14 cellular contexts compared by ENCODE assay signal in the genomic region with DNA sequence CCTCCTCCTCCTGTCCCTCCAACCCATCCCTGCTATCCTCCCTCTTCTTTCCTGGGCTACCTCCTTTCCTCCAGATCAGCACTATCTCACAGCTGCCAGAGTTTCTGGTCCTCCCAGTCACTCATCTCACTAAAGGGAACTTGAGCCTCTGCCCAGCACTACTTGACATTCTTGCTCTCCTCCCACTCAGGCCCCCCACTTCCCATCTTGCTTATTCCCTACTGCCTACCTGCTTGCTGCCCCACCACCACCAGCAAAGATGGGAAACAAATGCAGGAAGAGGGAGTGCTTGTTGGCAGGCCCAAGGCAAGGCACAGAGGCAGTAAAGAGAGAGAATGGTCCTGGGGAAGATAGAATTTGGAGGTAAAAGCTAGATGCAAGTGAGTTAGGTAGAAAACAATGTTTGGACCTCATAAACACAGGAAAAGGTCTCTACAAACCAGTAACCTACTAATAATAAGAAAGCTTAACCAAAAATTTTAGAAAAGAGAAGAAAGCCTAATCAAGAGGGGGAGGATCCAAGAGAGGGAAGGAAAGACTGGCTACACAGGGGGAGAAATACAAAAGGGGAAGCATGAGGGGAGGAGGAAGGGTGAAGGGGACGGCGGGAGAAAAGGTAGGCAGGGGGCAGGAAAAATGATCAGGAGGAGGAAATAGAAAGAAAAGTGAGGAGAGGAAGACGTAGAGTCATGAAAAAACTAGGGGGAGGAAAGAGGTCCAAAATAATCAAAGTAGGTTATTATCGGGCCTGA.
DNase-seq lines count a peak whose midpoint lies in the region; ATAC-seq, FAIRE-seq and TF ChIP-seq lines count a peak whose summit lies in the region.
"Had no signal": no experiment of that assay in that cellular context is flagged by ENCODE, and none has a peak within 500 bp of the region (broad histone marks: within the 10 kb centered on the region; RNA-seq: fewer than 3 reads in every experiment).

No MANE protein-coding gene starts in this region.

- H3K36me3 ChIP-seq in BLaER1 (no peaks in the 10 kb centered on the region), mucosa of rectum (ENCODE audit: control insufficient read depth in 2 of 2, insufficient read depth in 2 of 2, low read length in 2 of 2) (no peaks in the 10 kb centered on the region)
- H3K36me3 ChIP-seq: HAP-1, MG63 had no signal

- peak overlapping the region; percentile 59 for H3K27ac Mint-ChIP-seq in activated T-helper 1 cell treated with anti-CD3 and anti-CD28 coated beads, Interleukin-12 subunit alpha, Interleukin-12 subunit beta, Interleukin-2, Interleukin-4 antibody, amounts not matched to agents 30 ng/mL and 10 ng/mL and 1 ng/mL, durations not matched to agents 14 hours and 24 hours and 36 hours

- H3K4me2 ChIP-seq in BLaER1: peak overlapping the region; percentile 91
- H3K4me2 ChIP-seq: SK-N-SH had no signal

- peaks cover 46% of the 10 kb centered on the region for H3K4me1 Mint-ChIP-seq in activated T-helper 1 cell treated with anti-CD3 and anti-CD28 coated beads, Interleukin-12 subunit alpha, Interleukin-12 subunit beta, Interleukin-2, Interleukin-4 antibody, amounts not matched to agents 30 ng/mL and 10 ng/mL and 1 ng/mL, durations not matched to agents 14 hours and 24 hours and 36 hours (ENCODE audit: low read depth)

- H3K27ac ChIP-seq in BLaER1: no peak overlapping the region
- H3K27ac ChIP-seq in mucosa of rectum (ENCODE audit: low read depth in 2 of 2, low read length in 2 of 2): no peak overlapping the region

- no peaks in the 10 kb centered on the region for H3K9me3 Mint-ChIP-seq in activated T-helper 1 cell treated with anti-CD3 and anti-CD28 coated beads, Interleukin-12 subunit alpha, Interleukin-12 subunit beta, Interleukin-2, Interleukin-4 antibody, amounts not matched to agents 30 ng/mL and 10 ng/mL and 1 ng/mL, durations not matched to agents 14 hours and 24 hours and 36 hours

- DNase-seq in GM12892 (ENCODE audit: insufficient read length): no peak
- DNase-seq in activated T-helper 1 cell treated with anti-CD3 and anti-CD28 coated beads, Interleukin-12 subunit alpha, Interleukin-12 subunit beta, Interleukin-2, Interleukin-4 antibody, amounts not matched to agents 30 ng/mL and 10 ng/mL and 1 ng/mL, durations not matched to agents 14 hours and 24 hours and 36 hours (ENCODE audit: low spot score): no peak
- DNase-seq in A172 (ENCODE audit: low spot score): no peak
- DNase-seq in NK-92 treated with Interleukin-12 subunit alpha and Interleukin-12 subunit beta, amount 100 ng/mL, for 24 hours (lab: John Stamatoyannopoulos, UW): no peak
- DNase-seq: heart right ventricle, MG63, SK-N-SH, small intestine, trophoblast cell had no signal

- H3K4me3 ChIP-seq in BLaER1 (no peak overlapping the region), mucosa of rectum (ENCODE audit: low read length in 2 of 2) (peak overlapping the region; percentile 71 to 79)

- H4K20me1 ChIP-seq in BLaER1: peaks cover 77% of the 10 kb centered on the region

- peaks cover 42% of the 10 kb centered on the region for H3K4me1 ChIP-seq in BLaER1
- H3K4me1 ChIP-seq in mucosa of rectum (ENCODE audit: control insufficient read depth in 2 of 2, insufficient read depth in 2 of 2, low read length in 2 of 2): peaks cover 21 to 27% of the 10 kb centered on the region in 2 donors

- H3K27me3 Mint-ChIP-seq in activated T-helper 1 cell treated with anti-CD3 and anti-CD28 coated beads, Interleukin-12 subunit alpha, Interleukin-12 subunit beta, Interleukin-2, Interleukin-4 antibody, amounts not matched to agents 30 ng/mL and 10 ng/mL and 1 ng/mL, durations not matched to agents 14 hours and 24 hours and 36 hours (ENCODE audit: insufficient read depth): no peaks in the 10 kb centered on the region

- H3K9me3 ChIP-seq in BLaER1: no peaks in the 10 kb centered on the region
- no peaks in the 10 kb centered on the region for H3K9me3 ChIP-seq in mucosa of rectum (ENCODE audit: control insufficient read depth in 2 of 2, low read length in 2 of 2)
- H3K9me3 ChIP-seq: HAP-1, heart right ventricle, MG63, SK-N-SH had no signal

- intact Hi-C loops in activated T-helper 1 cell treated with anti-CD3 and anti-CD28 coated beads, Interleukin-12 subunit alpha, Interleukin-12 subunit beta, Interleukin-2, Interleukin-4 antibody, amounts not matched to agents 30 ng/mL and 10 ng/mL and 1 ng/mL, durations not matched to agents 14 hours and 24 hours and 36 hours (cut with micrococcal nuclease): loop anchor here (2.0 to 10.0 kb wide), 3 partner anchors 61 to 345 kb away; a partner anchor contains a TSS

- peak overlapping the region; percentile 88 for H3K4me3 Mint-ChIP-seq in activated T-helper 1 cell treated with anti-CD3 and anti-CD28 coated beads, Interleukin-12 subunit alpha, Interleukin-12 subunit beta, Interleukin-2, Interleukin-4 antibody, amounts not matched to agents 30 ng/mL and 10 ng/mL and 1 ng/mL, durations not matched to agents 14 hours and 24 hours and 36 hours

- H3K9ac ChIP-seq in BLaER1 (no peak overlapping the region), mucosa of rectum (ENCODE audit: low read depth in 1 of 2, low read length in 2 of 2) (no peak overlapping the region)
- H3K9ac ChIP-seq: SK-N-SH had no signal

- ATAC-seq in HG03378 (IDR thresholded peaks at IDR 0.05; ENCODE audit: unreplicated experiment) (no peak), HG03108 (IDR thresholded peaks at IDR 0.05; ENCODE audit: unreplicated experiment) (no peak)

- H3K27me3 ChIP-seq in BLaER1 (no peaks in the 10 kb centered on the region), mucosa of rectum (ENCODE audit: control insufficient read depth in 2 of 2, insufficient read depth in 2 of 2, low read length in 2 of 2) (no peaks in the 10 kb centered on the region)
- H3K27me3 ChIP-seq: MG63 had no signal

- FAIRE-seq in GM12892 (lab: Jason Lieb, UNC): peak; percentile 50
- FAIRE-seq: small intestine had no signal

- TF ChIP-seq POLR2A in GM12892 (IDR thresholded peaks at IDR 0.05; ENCODE audit: low read depth, low read length): no peak

- H3K36me3 Mint-ChIP-seq in activated T-helper 1 cell treated with anti-CD3 and anti-CD28 coated beads, Interleukin-12 subunit alpha, Interleukin-12 subunit beta, Interleukin-2, Interleukin-4 antibody, amounts not matched to agents 30 ng/mL and 10 ng/mL and 1 ng/mL, durations not matched to agents 14 hours and 24 hours and 36 hours (ENCODE audit: low read depth): no peaks in the 10 kb centered on the region
